ENCODE assay signal across 27 cellular contexts in genomic region chr2:7676714-7677113, GRCh38.
"Had no signal": no experiment of that assay in that cellular context is flagged by ENCODE, and none has a peak within 500 bp of the region (broad histone marks: within the 10 kb centered on the region; RNA-seq: fewer than 3 reads in every experiment).

No MANE protein-coding gene starts in this region.

- H3K36me3 ChIP-seq: left ventricle myocardium inferior, neural progenitor cell, right atrium auricular region, tibial nerve had no signal

- H3K4me1 ChIP-seq: foreskin keratinocyte, neural progenitor cell, parathyroid adenoma, tibial nerve had no signal

- H3K4me3 ChIP-seq: left ventricle myocardium inferior, lung, neural progenitor cell, right atrium auricular region, tibial nerve had no signal

- H3K79me2 ChIP-seq: parathyroid adenoma had no signal

- H3K4me3 Mint-ChIP-seq: naive B cell; neural progenitor cell; T-helper 1 cell treated with Interleukin-12 subunit alpha and Interleukin-12 subunit beta and Interleukin-4 antibody, amounts not matched to agents 30 μg/mL and 1 μg/mL, for 36 hours had no signal

- H3K27ac ChIP-seq: foreskin keratinocyte, left ventricle myocardium inferior, neural progenitor cell, parathyroid adenoma, right atrium auricular region, tibial nerve, VCaP had no signal

- H3K27me3 ChIP-seq: foreskin keratinocyte, neural progenitor cell, right atrium auricular region, tibial nerve had no signal

- DNase-seq: activated CD8-positive, alpha-beta memory T cell treated with anti-CD3 and anti-CD28 coated beads for 24 hours; activated CD8-positive, alpha-beta memory T cell treated with anti-CD3 and anti-CD28 coated beads, Interleukin-2, amount 50 U/mL, for 4 hours; activated gamma-delta T cell treated with Interleukin-2 at 50 U/mL for 16 hours; activated naive CD4-positive, alpha-beta T cell treated with anti-CD3 and anti-CD28 coated beads, Interleukin-2, amount 50 U/mL, for 16 hours; activated T-cell treated with anti-CD3 and anti-CD28 coated beads, Interleukin-2, amount 50 U/mL, for 1 hour; anterior cingulate cortex; effector CD8-positive, alpha-beta T cell; foreskin keratinocyte; islet precursor cell; left ventricle myocardium inferior; mesendoderm; naive B cell; occipital lobe; SK-N-SH; stimulated activated CD4-positive, alpha-beta T cell treated with anti-CD3 and anti-CD28 coated beads, Interleukin-15, amount 100 ng/mL, for 24 hours; stimulated activated CD4-positive, alpha-beta T cell treated with anti-CD3 and anti-CD28 coated beads, Interleukin-2, amount 100 ng/mL, for 24 hours; stimulated activated naive CD4-positive, alpha-beta T cell; SW 1271; T-helper 9 cell had no signal

- H3K9ac ChIP-seq: neural progenitor cell, parathyroid adenoma, SK-N-SH had no signal

- H3K4me1 Mint-ChIP-seq: naive B cell, neural progenitor cell had no signal

- H2AFZ ChIP-seq: neural progenitor cell, parathyroid adenoma had no signal

- H3K27ac Mint-ChIP-seq: naive B cell; neural progenitor cell; T-helper 1 cell treated with Interleukin-12 subunit alpha and Interleukin-12 subunit beta and Interleukin-4 antibody, amounts not matched to agents 30 μg/mL and 1 μg/mL, for 36 hours had no signal

- H3K9me3 ChIP-seq: SK-N-SH, tibial nerve had no signal

- ATAC-seq: activated CD4-positive, CD25-positive, alpha-beta regulatory T cell treated with anti-CD3 and anti-CD28 coated beads, Interleukin-2, amount 50 U/mL, for 24 hours; foreskin keratinocyte had no signal

- H3K4me2 ChIP-seq: neural progenitor cell, SK-N-SH had no signal
